18 cellular contexts compared by ENCODE assay signal in genomic region chr1:243605604-243606003, GRCh38.
A peak's percentile ranks its signal among the peaks of the same experiment; 100 is the strongest.
DNase-seq lines count a peak whose midpoint lies in the region; ATAC-seq, FAIRE-seq and TF ChIP-seq lines count a peak whose summit lies in the region.
"Had no signal": no experiment of that assay in that cellular context is flagged by ENCODE, and none has a peak within 500 bp of the region (broad histone marks: within the 10 kb centered on the region; RNA-seq: fewer than 3 reads in every experiment).

No MANE protein-coding gene starts in this region.

- H3K9me3 ChIP-seq in CD8-positive, alpha-beta T cell (ENCODE audit: low read length) = no peaks in the 10 kb centered on the region
- H3K9me3 ChIP-seq: SJSA1 had no signal

- no peak for ATAC-seq in CD8-positive, alpha-beta T cell
- ATAC-seq in central memory CD8-positive, alpha-beta T cell (replicated peaks; ENCODE audit: extremely low read depth, poor library complexity, severe bottlenecking) = no peak
- no peak for ATAC-seq in GM19035 (IDR thresholded peaks at IDR 0.05; ENCODE audit: unreplicated experiment)
- ATAC-seq in HG02885 (IDR thresholded peaks at IDR 0.05; ENCODE audit: poor library complexity, unreplicated experiment) = no peak
- ATAC-seq: K562 had no signal

- H3K27me3 Mint-ChIP-seq in CD8-positive, alpha-beta T cell (ENCODE audit: low read depth) = no peaks in the 10 kb centered on the region
- H3K27me3 Mint-ChIP-seq in central memory CD8-positive, alpha-beta T cell = no peaks in the 10 kb centered on the region

- H3K27ac ChIP-seq in CD8-positive, alpha-beta T cell (ENCODE audit: low read depth, low read length) = no peak overlapping the region
- H3K27ac ChIP-seq: HL-60, RWPE1, SJSA1 had no signal

- no peak for DNase-seq in CD8-positive, alpha-beta T cell
- no peak for DNase-seq in GM12892 (ENCODE audit: insufficient read length)
- DNase-seq in central memory CD8-positive, alpha-beta T cell (ENCODE audit: low spot score in 2 of 2) = no peak
- peak; percentile 52 for DNase-seq in iris pigment epithelial cell (ENCODE audit: low read depth)
- DNase-seq in RCC 7860 (ENCODE audit: low spot score) = no peak
- no peak for DNase-seq in HuH-7.5 (ENCODE audit: low spot score)
- DNase-seq: HCEC 1CT, NCI-H1417 treated with DMSO at 0.1 percent for 48 hours, NCI-H2029, NCI-H2171 treated with DMSO at 0.1 percent for 48 hours, NCI-H748 treated with DMSO at 0.1 percent for 48 hours, OCI-M1 had no signal

- no peak for TF ChIP-seq CTCF in CD8-positive, alpha-beta T cell (IDR thresholded peaks at IDR 0.05)

- H3K9me3 Mint-ChIP-seq in CD8-positive, alpha-beta T cell = peaks cover 16% of the 10 kb centered on the region
- peaks cover 11% of the 10 kb centered on the region for H3K9me3 Mint-ChIP-seq in central memory CD8-positive, alpha-beta T cell

- H3K4me1 Mint-ChIP-seq in CD8-positive, alpha-beta T cell (ENCODE audit: low read depth) = no peaks in the 10 kb centered on the region
- peaks cover 4% of the 10 kb centered on the region for H3K4me1 Mint-ChIP-seq in central memory CD8-positive, alpha-beta T cell

- peak overlapping the region; percentile 34 for H3K27ac Mint-ChIP-seq in CD8-positive, alpha-beta T cell
- H3K27ac Mint-ChIP-seq in central memory CD8-positive, alpha-beta T cell (ENCODE audit: low read depth) = peak overlapping the region; percentile 9

- FAIRE-seq in GM12892 (lab: Jason Lieb, UNC) (peak; percentile 5), RCC 7860 (lab: Jason Lieb, UNC) (no peak)
- FAIRE-seq: K562 had no signal

- CTCF ChIA-PET in CD8-positive, alpha-beta T cell (lab: Charles Lee) = no interaction called here

- no peak overlapping the region for H3K4me3 ChIP-seq in CD8-positive, alpha-beta T cell (ENCODE audit: low read depth, low read length)
- H3K4me3 ChIP-seq: K562, SJSA1 had no signal

- H3K36me3 Mint-ChIP-seq in CD8-positive, alpha-beta T cell = peaks cover 77% of the 10 kb centered on the region
- peaks cover 13% of the 10 kb centered on the region for H3K36me3 Mint-ChIP-seq in central memory CD8-positive, alpha-beta T cell (ENCODE audit: insufficient read depth)

- no peak for TF ChIP-seq POLR2A in GM12892 (IDR thresholded peaks at IDR 0.05; ENCODE audit: low read depth, low read length)

- intact Hi-C loops in CD8-positive, alpha-beta T cell (cut with DNase I, micrococcal nuclease) = no loop called here

- no peak overlapping the region for H3K4me3 Mint-ChIP-seq in CD8-positive, alpha-beta T cell
- no peak overlapping the region for H3K4me3 Mint-ChIP-seq in central memory CD8-positive, alpha-beta T cell

- POLR2A ChIA-PET in CD8-positive, alpha-beta T cell (lab: Charles Lee) = no interaction called here

- H3K27me3 ChIP-seq in CD8-positive, alpha-beta T cell (ENCODE audit: insufficient read depth, low read length) = no peaks in the 10 kb centered on the region
- H3K27me3 ChIP-seq: SJSA1 had no signal

- no peaks in the 10 kb centered on the region for H3K4me1 ChIP-seq in CD8-positive, alpha-beta T cell (ENCODE audit: insufficient read depth, low read length)
- H3K4me1 ChIP-seq: SJSA1 had no signal

- H3K36me3 ChIP-seq in CD8-positive, alpha-beta T cell (ENCODE audit: insufficient read depth, low read length) = no peaks in the 10 kb centered on the region
